In genomic region chr14:100031506-100032281, GRCh38 we compare ENCODE assay signal across 8 cellular contexts. TPM values are rescaled to one million over a fixed set of nuclear protein-coding genes. Genes with fewer than 3 reads are reported as not detected.
DNase-seq lines count a peak whose midpoint lies in the region; ATAC-seq and TF ChIP-seq lines count a peak whose summit lies in the region.

No MANE protein-coding gene starts in this region.

- H3K27me3 ChIP-seq in skeletal muscle tissue (ENCODE audit: control insufficient read depth in 3 of 3, insufficient read depth in 3 of 3, low read length in 3 of 3) = no peaks in the 10 kb centered on the region

- H3K9ac ChIP-seq in skeletal muscle tissue (ENCODE audit: low read depth in 1 of 3, low read length in 3 of 3) = no peak overlapping the region

- no peaks in the 10 kb centered on the region for H3K9me3 ChIP-seq in skeletal muscle tissue (ENCODE audit: control insufficient read depth in 3 of 3, low read length in 3 of 3)

- peak overlapping the region in 1 of 3 donors; percentile 25 for H3K4me3 ChIP-seq in skeletal muscle tissue (ENCODE audit: low read length in 3 of 3)

- peaks cover 2 to 9% (median 7%) of the 10 kb centered on the region in 3 donors for H3K4me1 ChIP-seq in skeletal muscle tissue (ENCODE audit: control insufficient read depth in 3 of 3, insufficient read depth in 3 of 3, low read length in 3 of 3)

- ATAC-seq in SK-N-SH treated with all-trans-retinoic acid at 6 μM for 48 hours (peak; percentile 94), GM18858 (IDR thresholded peaks at IDR 0.05; ENCODE audit: unreplicated experiment) (no peak)

- DNase-seq in GM04504 (ENCODE audit: low read depth) (peak; percentile 97), glomerular endothelial cell (ENCODE audit: extremely low read depth, low read depth, low spot score) (peak; percentile 61), occipital lobe (lab: John Stamatoyannopoulos, UW) (no peak), NCI-H82 treated with DMSO at 0.1 percent for 48 hours (lab: John Stamatoyannopoulos, UW; ENCODE audit: unreplicated experiment) (no peak), GM19240 (ENCODE audit: insufficient read length, low spot score) (no peak)

- H3K27ac ChIP-seq in skeletal muscle tissue (ENCODE audit: low read depth, low read length) = peak overlapping the region; percentile 55

- no peaks in the 10 kb centered on the region for H3K36me3 ChIP-seq in skeletal muscle tissue (ENCODE audit: control insufficient read depth in 3 of 3, insufficient read depth in 3 of 3, low read length in 3 of 3)

TF ChIP-seq in SK-N-SH treated with all-trans-retinoic acid at 6 μM for 48 hours, 23 proteins besides CTCF, POLR2A, EP300 and RAD21:
- TF ChIP-seq ISL1 (CRISPR knock-in tag; IDR thresholded peaks at IDR 0.05) = peak; percentile 36; the same call in 1 of the 2 replicates
- no peak for TF ChIP-seq CSDC2 (CRISPR knock-in tag; IDR thresholded peaks at IDR 0.05)
- no peak for TF ChIP-seq TCF4 (CRISPR knock-in tag; IDR thresholded peaks at IDR 0.05; ENCODE audit: borderline replicate concordance)
TF ChIP-seq in SK-N-SH treated with all-trans-retinoic acid at 6 μM for 48 hours: peak in this region for 1.

RNA-seq across cellular contexts. Expression of gene EVL, which starts 33.5 kb away (rescaled TPM):
- total RNA-seq in glomerular endothelial cell (37.3 and 45.7 TPM in 2 replicates), skeletal muscle tissue (21.9 TPM), occipital lobe (76.1 TPM)

Comparison
In these comparisons a context has a peak if more than half of its experiments do, and no peak if none do; other contexts are left out.
1. DNase-seq: peak in GM04504 (single experiment) and glomerular endothelial cell (single experiment); none in occipital lobe (single experiment), NCI-H82 treated with DMSO at 0.1 percent for 48 hours (single experiment) and GM19240 (single experiment).